26 cellular contexts compared by ENCODE assay signal in genomic region chr4:159096434-159096833, GRCh38.
"Had no signal": no experiment of that assay in that cellular context is flagged by ENCODE, and none has a peak within 500 bp of the region (broad histone marks: within the 10 kb centered on the region; RNA-seq: fewer than 3 reads in every experiment).

No MANE protein-coding gene starts in this region.

- H3K4me2 ChIP-seq: hepatocyte, smooth muscle cell had no signal

- H3K27ac ChIP-seq: hepatocyte, ovary, right atrium auricular region, right lobe of liver, stomach, testis, thyroid gland, transverse colon, upper lobe of left lung, vagina had no signal

- ATAC-seq: left lobe of liver; mucosa of descending colon; naive thymus-derived CD4-positive, alpha-beta T cell; natural killer cell treated with Interleukin-12 subunit alpha and Interleukin-12 subunit beta and Interleukin-15 and Interleukin-18, amount 100 ng/mL, for 72 hours; stimulated activated memory B cell treated with anti-CD40 and anti-IgM and Interleukin-4, amounts not matched to agents 10 μg/mL and 1 μg/mL and 100 μg/mL, for 72 hours had no signal

- H3K4me1 Mint-ChIP-seq: stimulated activated memory B cell treated with anti-CD40 and anti-IgM and Interleukin-4, amounts not matched to agents 10 μg/mL and 1 μg/mL and 100 μg/mL, for 72 hours had no signal

- H3K4me3 Mint-ChIP-seq: memory B cell; naive thymus-derived CD4-positive, alpha-beta T cell; natural killer cell treated with Interleukin-12 subunit alpha and Interleukin-12 subunit beta and Interleukin-15 and Interleukin-18, amount 100 ng/mL, for 72 hours; stimulated activated memory B cell treated with anti-CD40 and anti-IgM and Interleukin-4, amounts not matched to agents 10 μg/mL and 1 μg/mL and 100 μg/mL, for 72 hours had no signal

- H3K4me1 ChIP-seq: right lobe of liver, testis, transverse colon, vagina had no signal

- DNase-seq: islet precursor cell; midbrain; mucosa of descending colon; naive thymus-derived CD4-positive, alpha-beta T cell; ovary; right lobe of liver; stimulated activated CD4-positive, alpha-beta T cell treated with anti-CD3 and anti-CD28 coated beads, Interleukin-1b, Interleukin-23, amount 100 ng/mL, for 48 hours; stimulated activated CD4-positive, alpha-beta T cell treated with anti-CD3 and anti-CD28 coated beads, Interleukin-2, amount 100 ng/mL, for 48 hours; stimulated activated CD4-positive, alpha-beta T cell treated with anti-CD3 and anti-CD28 coated beads, Interleukin-4, amount 100 ng/mL, for 4 hours; stimulated activated CD8-positive, alpha-beta memory T cell treated with anti-CD3 and anti-CD28 coated beads, Interleukin-4, amount 100 ng/mL, for 48 hours; stimulated activated naive CD4-positive, alpha-beta T cell treated with Interleukin-2 at 50 U/mL for 16 hours; stomach; testis; thyroid gland; transverse colon; upper lobe of left lung had no signal

- H3K36me3 ChIP-seq: ovary, right atrium auricular region, right lobe of liver, stomach, thyroid gland, transverse colon, upper lobe of left lung, vagina had no signal

- H3K27me3 ChIP-seq: hepatocyte, ovary, right atrium auricular region, right lobe of liver, stomach, testis, thyroid gland, transverse colon, upper lobe of left lung, vagina had no signal

- H3K4me3 ChIP-seq: hepatocyte, lung, mucosa of descending colon, ovary, right atrium auricular region, right lobe of liver, smooth muscle cell, stomach, testis, thyroid gland, transverse colon, upper lobe of left lung, vagina had no signal

- H3K9me3 Mint-ChIP-seq: memory B cell; natural killer cell treated with Interleukin-12 subunit alpha and Interleukin-12 subunit beta and Interleukin-15 and Interleukin-18, amount 100 ng/mL, for 72 hours had no signal

- H3K27ac Mint-ChIP-seq: memory B cell; naive thymus-derived CD4-positive, alpha-beta T cell; natural killer cell treated with Interleukin-12 subunit alpha and Interleukin-12 subunit beta and Interleukin-15 and Interleukin-18, amount 100 ng/mL, for 72 hours; progenitor cell of endocrine pancreas; stimulated activated memory B cell treated with anti-CD40 and anti-IgM and Interleukin-4, amounts not matched to agents 10 μg/mL and 1 μg/mL and 100 μg/mL, for 72 hours had no signal

- H3K79me2 ChIP-seq: hepatocyte had no signal

- H3K36me3 Mint-ChIP-seq: memory B cell; naive thymus-derived CD4-positive, alpha-beta T cell; natural killer cell treated with Interleukin-12 subunit alpha and Interleukin-12 subunit beta and Interleukin-15 and Interleukin-18, amount 100 ng/mL, for 72 hours; stimulated activated memory B cell treated with anti-CD40 and anti-IgM and Interleukin-4, amounts not matched to agents 10 μg/mL and 1 μg/mL and 100 μg/mL, for 72 hours had no signal

- H2AFZ ChIP-seq: hepatocyte had no signal
